Comparison of ENCODE assay signal across 8 cellular contexts in genomic region chr21:42234026-42234425, GRCh38. TPM values are rescaled to one million over a fixed set of nuclear protein-coding genes. Genes with fewer than 3 reads are reported as not detected.
DNase-seq lines count a peak whose midpoint lies in the region; ATAC-seq and TF ChIP-seq lines count a peak whose summit lies in the region.

No MANE protein-coding gene starts in this region.

- intact Hi-C loops in mammary epithelial cell (cut with micrococcal nuclease) = loop anchor here (2.0 kb wide), 1 partner anchor 25 kb away; no protein-coding TSS in a partner anchor

- H2AFZ ChIP-seq in KMS-11 (ENCODE audit: low read depth) (no peak overlapping the region; the same call in 1 of the 2 replicates), mammary epithelial cell (ENCODE audit: low read depth, low read length) (peak overlapping the region; percentile 94)

- H3K9me3 Mint-ChIP-seq in naive thymus-derived CD8-positive, alpha-beta T cell = no peaks in the 10 kb centered on the region

- BruUV-seq in mammary epithelial cell (replicated peaks; lab: Mats Ljungman, UMichigan) = no TSS peak

- no peaks in the 10 kb centered on the region for H3K27me3 ChIP-seq in BLaER1
- H3K27me3 ChIP-seq in KMS-11 (ENCODE audit: insufficient read depth, low read depth) = no peaks in the 10 kb centered on the region
- no peaks in the 10 kb centered on the region for H3K27me3 ChIP-seq in mammary epithelial cell (ENCODE audit: insufficient read depth, low read length)

- H3K4me1 ChIP-seq in BLaER1 = peaks cover 100% of the 10 kb centered on the region
- peaks cover 85% of the 10 kb centered on the region for H3K4me1 ChIP-seq in KMS-11 (ENCODE audit: low read depth, poor library complexity, severe bottlenecking)
- peaks cover 19% of the 10 kb centered on the region for H3K4me1 ChIP-seq in mammary epithelial cell (ENCODE audit: insufficient read depth, low read length)

- 51% methylated on average over 8 of the region's 8 CpGs for WGBS in mammary epithelial cell (ENCODE audit: low coverage, missing lambda C conversion rate)

- no peaks in the 10 kb centered on the region for H3K27me3 Mint-ChIP-seq in naive thymus-derived CD8-positive, alpha-beta T cell

- CTCF ChIA-PET in mammary epithelial cell (lab: Charles Lee; ENCODE audit: low non-redundant PET) = interaction anchor here (0.6 kb wide), 1 partner anchor 88 kb away, joined by 4 read pairs; no protein-coding TSS in a partner anchor

- H3K9me3 ChIP-seq in BLaER1 (no peaks in the 10 kb centered on the region), mammary epithelial cell (replicated peaks; ENCODE audit: insufficient read depth, low read length) (no peaks in the 10 kb centered on the region)

- H3K27ac Mint-ChIP-seq in naive thymus-derived CD8-positive, alpha-beta T cell = peak overlapping the region; percentile 78 to 98 (median 93)

- H3K79me2 ChIP-seq in KMS-11 (ENCODE audit: insufficient read depth, low read depth) = no peaks in the 10 kb centered on the region
- H3K79me2 ChIP-seq in mammary epithelial cell (ENCODE audit: insufficient read depth, low read length) = no peaks in the 10 kb centered on the region

- H3K4me1 Mint-ChIP-seq in naive thymus-derived CD8-positive, alpha-beta T cell = peaks cover 38 to 97% (median 96%) of the 10 kb centered on the region in 4 donors

- H4K20me1 ChIP-seq in BLaER1 (peaks cover 34% of the 10 kb centered on the region), KMS-11 (ENCODE audit: insufficient read depth) (no peaks in the 10 kb centered on the region), mammary epithelial cell (ENCODE audit: insufficient read depth, low read length) (no peaks in the 10 kb centered on the region)

- dilution Hi-C loops in mammary epithelial cell (cut with HindIII; ENCODE audit: low sequenced_read_pairs) = no loop called here

- H3K27ac ChIP-seq in BLaER1 (peak overlapping the region; percentile 96), KMS-11 (peak overlapping the region; percentile 96), mammary epithelial cell (ENCODE audit: insufficient read depth, low read depth, low read length) (no peak overlapping the region)

- H3K4me3 ChIP-seq in BLaER1 = peak overlapping the region; percentile 60
- H3K4me3 ChIP-seq in KMS-11 (IDR thresholded peaks at IDR 0.05; ENCODE audit: insufficient read depth, low read depth, low read length) = no peak overlapping the region
- H3K4me3 ChIP-seq in mammary epithelial cell (replicated peaks in 1 of 3; ENCODE audit: insufficient read depth in 1 of 3, low read depth in 2 of 3, low read length in 3 of 3) = no peak overlapping the region

- H3K4me3 Mint-ChIP-seq in naive thymus-derived CD8-positive, alpha-beta T cell = peak overlapping the region; percentile 68 to 87 (median 78)

- DNase-seq in mammary epithelial cell (no peak), G401 (ENCODE audit: low spot score) (no peak), amniotic stem cell (lab: John Stamatoyannopoulos, UW) (no peak), DMS 273 treated with DMSO at 0.1 percent for 48 hours (lab: John Stamatoyannopoulos, UW) (no peak)
- DNase-seq in naive thymus-derived CD8-positive, alpha-beta T cell = no peak

- no peak for ATAC-seq in naive thymus-derived CD8-positive, alpha-beta T cell
- no peak for ATAC-seq in GM19324 (IDR thresholded peaks at IDR 0.05; ENCODE audit: low FRiP score, unreplicated experiment)

- POLR2A ChIA-PET in naive thymus-derived CD8-positive, alpha-beta T cell (lab: Charles Lee) = interaction anchor here (0.6 to 9.8 kb wide), 13 partner anchors 9 to 700 kb away, joined by 3 to 94 read pairs (median 3); partner anchors contain the start of gene ABCG1

- H3K36me3 Mint-ChIP-seq in naive thymus-derived CD8-positive, alpha-beta T cell = peaks cover 0 to 7% (median 0%) of the 10 kb centered on the region in 3 donors

- H3K4me2 ChIP-seq in BLaER1 (peak overlapping the region; percentile 97), KMS-11 (peak overlapping the region; percentile 98), mammary epithelial cell (ENCODE audit: insufficient read depth, low read depth, low read length) (peak overlapping the region; percentile 98)

- H3K36me3 ChIP-seq in BLaER1 (no peaks in the 10 kb centered on the region; the same call in none of the 2 replicates), KMS-11 (ENCODE audit: insufficient read depth) (no peaks in the 10 kb centered on the region), mammary epithelial cell (ENCODE audit: insufficient read depth, low read length) (no peaks in the 10 kb centered on the region)

- in situ Hi-C loops in mammary epithelial cell (cut with MboI; ENCODE audit: low sequenced_read_pairs in 2 of 2) = no loop called here
- in situ Hi-C loops in G401 (cut with HindIII; ENCODE audit: low sequenced_read_pairs) = no loop called here

- TF ChIP-seq CTCF in KMS-11 (conservative IDR thresholded peaks at IDR 0.05; ENCODE audit: low read depth, low read length) = no peak
- TF ChIP-seq CTCF in mammary epithelial cell (conservative IDR thresholded peaks at IDR 0.05 in 1 of 2, IDR thresholded peaks at IDR 0.05 in 1 of 2; ENCODE audit: extremely low read depth in 1 of 2, insufficient read depth in 1 of 2, low read depth in 1 of 2, low read length in 2 of 2) = no peak

- H3K9ac ChIP-seq in BLaER1 = peak overlapping the region; percentile 80
- H3K9ac ChIP-seq in KMS-11 = peak overlapping the region; percentile 87
- no peak overlapping the region for H3K9ac ChIP-seq in mammary epithelial cell (ENCODE audit: insufficient read depth, low read length)

RNA-seq across cellular contexts. Expression of gene ABCG1, which starts 15.1 kb away (rescaled TPM):
- total RNA-seq in mammary epithelial cell = 10 to 100 TPM in 1 of 2 donors, 1 to 10 TPM in 1; 6.3 to 16.9 TPM
- polyA plus RNA-seq in mammary epithelial cell = 2.7 TPM
- polyA minus RNA-seq in mammary epithelial cell = 2.5 TPM
- total RNA-seq in naive thymus-derived CD8-positive, alpha-beta T cell = 1 to 10 TPM in 1 of 2 experiments, under 1 TPM in 1; 0.93 to 1.4 TPM
- polyA plus RNA-seq in naive thymus-derived CD8-positive, alpha-beta T cell = 10 to 100 TPM; 11.2 to 17.5 (median 11.9) TPM
- 2.0 and 6.0 TPM in 2 replicates for total RNA-seq in G401 (2014; rRNA removed; shearing (Covaris generic))
